ENCODE assay signal across 2 cellular contexts in the genomic region with DNA sequence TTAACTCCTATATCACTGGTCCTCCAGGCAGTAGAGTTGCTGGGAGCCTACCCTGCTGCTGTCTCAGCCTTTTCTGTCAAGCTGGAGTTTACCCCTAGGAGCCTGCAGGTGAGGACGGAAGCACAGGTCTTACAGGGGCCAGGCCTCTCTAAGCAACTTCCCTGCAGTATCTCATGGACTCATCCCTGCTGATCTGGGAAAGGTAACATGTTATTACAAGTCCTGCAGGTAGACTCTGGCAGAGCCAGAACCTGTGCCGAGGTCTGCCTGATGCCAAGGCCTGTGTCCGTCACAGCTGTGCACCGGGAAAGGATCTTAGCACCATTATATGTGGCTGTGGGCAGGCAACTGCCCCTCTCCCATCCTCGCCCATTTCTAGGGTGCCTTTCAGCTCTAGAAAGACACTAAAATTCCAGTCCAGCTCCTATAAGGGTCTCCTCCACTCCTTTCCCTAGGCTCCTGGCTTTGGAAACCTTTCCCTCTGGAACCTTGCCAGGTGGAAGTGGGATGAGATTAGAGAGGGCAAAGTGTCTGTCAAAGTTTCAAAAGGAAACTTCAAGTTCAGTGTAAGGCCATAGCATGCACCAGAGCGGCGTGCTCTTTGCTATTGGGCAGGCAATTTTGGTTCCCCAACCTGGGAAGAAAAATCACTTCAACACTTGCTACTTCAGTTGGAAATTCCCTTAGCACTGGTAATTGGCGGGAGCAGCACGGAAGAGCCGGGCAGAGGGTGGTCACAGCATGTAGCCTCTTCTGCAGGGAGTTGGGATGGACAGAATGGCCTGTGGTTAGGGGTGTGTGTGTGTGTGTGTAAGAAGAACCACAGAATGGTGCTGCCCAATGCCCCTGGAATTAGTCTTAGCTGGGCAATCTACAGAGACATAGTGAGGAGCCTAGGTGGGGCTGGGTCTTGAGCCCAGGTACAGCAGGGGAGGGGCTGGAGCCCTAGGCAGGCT.
TF ChIP-seq lines count a peak whose summit lies in the region.

No MANE protein-coding gene starts in this region.

TF ChIP-seq in HEK293, 187 proteins besides CTCF, POLR2A, EP300 and RAD21:
- TF ChIP-seq ZNF341 (tag by site-specific recombination; IDR thresholded peaks at IDR 0.05; ENCODE audit: low read depth) (peak; percentile 73), ZNF404 (tag by site-specific recombination; IDR thresholded peaks at IDR 0.05) (no peak), ZIC2 (tag by site-specific recombination; IDR thresholded peaks at IDR 0.05) (peak; percentile 84)

TF ChIP-seq in K562, 482 proteins besides CTCF, POLR2A, EP300 and RAD21:
- no peak for TF ChIP-seq FIP1L1 (IDR thresholded peaks at IDR 0.05; ENCODE audit: low read depth, low read length, poor library complexity, severe bottlenecking)
- 0 out of 2 replicates have a peak, but pooled peaks have one; percentile 23 for TF ChIP-seq NFIC (IDR thresholded peaks at IDR 0.05)
